10 cellular contexts compared by ENCODE assay signal in genomic region chr5:91430949-91431348, GRCh38.
"Had no signal": no experiment of that assay in that cellular context is flagged by ENCODE, and none has a peak within 500 bp of the region (broad histone marks: within the 10 kb centered on the region; RNA-seq: fewer than 3 reads in every experiment).

No MANE protein-coding gene starts in this region.

- H3K9me3 Mint-ChIP-seq: HFFc6 had no signal

- DNase-seq: GM23248, GOT3, H7, HFFc6, Karpas-422, KBM-7 had no signal

- H3K27ac ChIP-seq: GM23248, KMS-11 had no signal

- FAIRE-seq: HTR-8/SVneo had no signal

- H3K9me3 ChIP-seq: HAP-1 had no signal

- H3K4me3 ChIP-seq: GM23248, HAP-1 had no signal

- ATAC-seq: HCT116 had no signal

- H3K4me2 ChIP-seq: KMS-11 had no signal

- H2AFZ ChIP-seq: GM23248 had no signal

- H3K36me3 ChIP-seq: HAP-1 had no signal

- H3K27ac Mint-ChIP-seq: HFFc6 had no signal

- H3K9ac ChIP-seq: GM23248, KMS-11 had no signal

- H3K4me3 Mint-ChIP-seq: HFFc6 had no signal
